Comparison of ENCODE assay signal across 9 cellular contexts in the genomic region with DNA sequence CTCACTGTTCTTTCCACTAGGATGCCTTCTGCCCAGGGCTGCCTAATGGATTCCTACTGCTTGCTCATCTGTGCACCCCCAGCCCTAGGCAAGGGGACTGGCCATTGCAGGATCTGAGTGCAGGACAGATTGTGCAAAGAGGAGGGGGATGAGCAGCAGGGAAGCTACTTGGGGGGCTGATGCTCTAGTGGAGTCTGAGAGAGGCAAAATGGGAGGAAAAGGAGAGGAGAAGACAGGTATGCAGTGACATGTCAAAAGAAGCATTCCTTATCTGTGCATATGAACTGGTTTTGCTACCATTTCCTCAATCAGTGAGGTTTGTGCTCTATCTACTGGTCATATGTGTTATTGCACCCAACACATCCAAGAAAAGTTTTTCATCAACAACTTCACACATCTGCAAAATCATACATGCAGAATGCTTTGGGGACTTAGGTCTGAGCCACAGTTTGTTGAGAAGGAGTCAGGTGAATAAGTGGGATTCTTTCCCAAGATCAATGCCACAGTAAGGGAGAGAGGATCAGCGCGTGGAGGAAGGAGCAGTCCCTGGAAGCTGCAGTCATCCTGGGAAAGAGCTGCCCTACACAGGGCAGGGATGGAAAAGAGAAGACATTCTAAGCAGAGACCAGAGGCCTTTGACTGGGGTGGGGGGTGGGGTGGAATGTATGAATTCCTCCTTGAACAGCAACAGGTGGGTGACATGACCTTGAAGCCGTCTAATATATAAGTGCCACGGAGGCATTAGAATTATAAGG. TPM values are rescaled to one million over a fixed set of nuclear protein-coding genes. Genes with fewer than 3 reads are reported as not detected.
DNase-seq lines count a peak whose midpoint lies in the region; ATAC-seq, FAIRE-seq and TF ChIP-seq lines count a peak whose summit lies in the region.
"Had no signal": no experiment of that assay in that cellular context is flagged by ENCODE, and none has a peak within 500 bp of the region (broad histone marks: within the 10 kb centered on the region; RNA-seq: fewer than 3 reads in every experiment).

No MANE protein-coding gene starts in this region.

- TF ChIP-seq CTCF in GM06990 (IDR thresholded peaks at IDR 0.05; ENCODE audit: insufficient read depth, low read length, poor library complexity, severe bottlenecking) (peak; percentile 47), endothelial cell of umbilical vein (IDR thresholded peaks at IDR 0.05; ENCODE audit: extremely low read depth in 1 of 2, insufficient read depth in 1 of 2, low read depth in 1 of 2, low read length in 2 of 2) (peak; percentile 45 to 50)

- H3K9me1 ChIP-seq in endothelial cell of umbilical vein (replicated peaks; ENCODE audit: control insufficient read depth, extremely low read depth, insufficient read depth, low read length): no peaks in the 10 kb centered on the region

- FAIRE-seq in A204.1 (lab: Jason Lieb, UNC): peak; percentile 67
- FAIRE-seq in endothelial cell of umbilical vein (lab: Jason Lieb, UNC): peak; percentile 47
- FAIRE-seq: colon had no signal

- DNase-seq in GM06990 (ENCODE audit: extremely low read depth, insufficient read length) (no peak), NCI-H748 treated with DMSO at 0.1 percent for 48 hours (lab: John Stamatoyannopoulos, UW) (peak; percentile 33), endothelial cell of umbilical vein (ENCODE audit: low read depth, low spot score) (peak; percentile 26), midbrain (lab: John Stamatoyannopoulos, UW) (peak; percentile 29), 8988T (no peak)
- DNase-seq in NK-92 treated with Interleukin-12 subunit alpha and Interleukin-12 subunit beta, amount 100 ng/mL, for 24 hours (lab: John Stamatoyannopoulos, UW): no peak

- H3K27me3 ChIP-seq in GM06990 (replicated peaks; ENCODE audit: control insufficient read depth, insufficient read depth, low read length) (no peaks in the 10 kb centered on the region), endothelial cell of umbilical vein (ENCODE audit: control insufficient read depth in 2 of 2, insufficient read depth in 2 of 2, low read length in 2 of 2) (no peaks in the 10 kb centered on the region)

- TF ChIP-seq POLR2A in endothelial cell of umbilical vein (IDR thresholded peaks at IDR 0.05; ENCODE audit: low read depth, low read length): no peak

- no peaks in the 10 kb centered on the region for H3K79me2 ChIP-seq in endothelial cell of umbilical vein (ENCODE audit: control insufficient read depth, insufficient read depth, low read length)

- dilution Hi-C loops in endothelial cell of umbilical vein (cut with MboI; ENCODE audit: extremely low pct_ligation_motif_present, low sequenced_read_pairs): no loop called here

- POLR2A ChIA-PET in endothelial cell of umbilical vein (lab: Charles Lee): no interaction called here

- BruUV-seq in endothelial cell of umbilical vein (replicated peaks; lab: Mats Ljungman, UMichigan): no TSS peak

- H3K4me1 ChIP-seq in endothelial cell of umbilical vein (ENCODE audit: control insufficient read depth, extremely low read depth, insufficient read depth, low read length): no peaks in the 10 kb centered on the region

- peak; percentile 54 for ATAC-seq in HG03060 (IDR thresholded peaks at IDR 0.05; ENCODE audit: low read depth, unreplicated experiment)

- intact Hi-C loops in endothelial cell of umbilical vein (cut with micrococcal nuclease): loop anchor here (1.0 to 2.0 kb wide), 6 partner anchors 34 to 499 kb away; partner anchors contain the start of gene TRABD2B

- H3K9me3 ChIP-seq in endothelial cell of umbilical vein (replicated peaks; ENCODE audit: control insufficient read depth, insufficient read depth, low read length): no peaks in the 10 kb centered on the region

- H3K36me3 ChIP-seq in GM06990 (ENCODE audit: control insufficient read depth, insufficient read depth, low read length) (no peaks in the 10 kb centered on the region), endothelial cell of umbilical vein (ENCODE audit: control insufficient read depth in 2 of 2, extremely low read depth in 1 of 2, insufficient read depth in 2 of 2, low read length in 2 of 2) (no peaks in the 10 kb centered on the region)

- CTCF ChIA-PET in endothelial cell of umbilical vein (lab: Charles Lee): interaction anchor here (0.6 to 3.1 kb wide), 9 partner anchors 9 to 261 kb away, joined by 3 to 22 read pairs (median 6); partner anchors contain the start of gene TRABD2B

- no peak overlapping the region for H3K4me2 ChIP-seq in endothelial cell of umbilical vein (ENCODE audit: insufficient read depth, low read length)

- no peak overlapping the region for H3K27ac ChIP-seq in endothelial cell of umbilical vein (ENCODE audit: insufficient read depth, low read depth, low read length)

- no peaks in the 10 kb centered on the region for H4K20me1 ChIP-seq in endothelial cell of umbilical vein (replicated peaks; ENCODE audit: control insufficient read depth, extremely low read depth, insufficient read depth, low read length)

- no peak overlapping the region for H3K4me3 ChIP-seq in GM06990 (replicated peaks; ENCODE audit: low read depth, low read length)
- H3K4me3 ChIP-seq in endothelial cell of umbilical vein (replicated peaks in 1 of 3; ENCODE audit: insufficient read depth in 1 of 3, low read depth in 1 of 3, low read length in 3 of 3): no peak overlapping the region

- H2AFZ ChIP-seq in endothelial cell of umbilical vein (ENCODE audit: low read depth, low read length): no peak overlapping the region

- H3K9ac ChIP-seq in endothelial cell of umbilical vein (replicated peaks; ENCODE audit: extremely low read depth, insufficient read depth, low read length): no peak overlapping the region

TF ChIP-seq in endothelial cell of umbilical vein, 7 proteins besides CTCF, POLR2A, EP300 and RAD21:
- TF ChIP-seq POLR2AphosphoS5 (IDR thresholded peaks at IDR 0.05; ENCODE audit: insufficient read depth, low read depth, low read length): no peak
TF ChIP-seq in endothelial cell of umbilical vein: peak in this region for 0.

RNA-seq across cellular contexts. Expression of gene SLC5A9, which starts 14.4 kb away (rescaled TPM):
- not detected in 2 replicates for total RNA-seq in endothelial cell of umbilical vein
- polyA plus RNA-seq in endothelial cell of umbilical vein: not detected in 2 replicates
- not detected in 2 replicates for polyA plus RNA-seq in endothelial cell of umbilical vein (2011; cell fraction: cytosol; rRNA removed)
- polyA plus RNA-seq in endothelial cell of umbilical vein (2011; cell fraction: nucleus; rRNA removed): not detected in 2 replicates
- not detected in 2 replicates for polyA plus RNA-seq in endothelial cell of umbilical vein (2012)
- polyA minus RNA-seq in endothelial cell of umbilical vein: not detected in 2 replicates
- not detected for polyA minus RNA-seq in endothelial cell of umbilical vein (2011; cell fraction: cytosol; rRNA and poly(A)+ RNA removed)
- not detected in 2 replicates for polyA minus RNA-seq in endothelial cell of umbilical vein (2011; cell fraction: nucleus; rRNA and poly(A)+ RNA removed)

Comparison
In these comparisons a context has a peak if more than half of its experiments do, and no peak if none do; other contexts are left out.
1. DNase-seq: peak in NCI-H748 treated with DMSO at 0.1 percent for 48 hours (single experiment), endothelial cell of umbilical vein (single experiment) and midbrain (single experiment); none in GM06990 (single experiment), 8988T (single experiment) and NK-92 treated with Interleukin-12 subunit alpha and Interleukin-12 subunit beta, amount 100 ng/mL, for 24 hours (single experiment).